22 cellular contexts compared by ENCODE assay signal in the genomic region with DNA sequence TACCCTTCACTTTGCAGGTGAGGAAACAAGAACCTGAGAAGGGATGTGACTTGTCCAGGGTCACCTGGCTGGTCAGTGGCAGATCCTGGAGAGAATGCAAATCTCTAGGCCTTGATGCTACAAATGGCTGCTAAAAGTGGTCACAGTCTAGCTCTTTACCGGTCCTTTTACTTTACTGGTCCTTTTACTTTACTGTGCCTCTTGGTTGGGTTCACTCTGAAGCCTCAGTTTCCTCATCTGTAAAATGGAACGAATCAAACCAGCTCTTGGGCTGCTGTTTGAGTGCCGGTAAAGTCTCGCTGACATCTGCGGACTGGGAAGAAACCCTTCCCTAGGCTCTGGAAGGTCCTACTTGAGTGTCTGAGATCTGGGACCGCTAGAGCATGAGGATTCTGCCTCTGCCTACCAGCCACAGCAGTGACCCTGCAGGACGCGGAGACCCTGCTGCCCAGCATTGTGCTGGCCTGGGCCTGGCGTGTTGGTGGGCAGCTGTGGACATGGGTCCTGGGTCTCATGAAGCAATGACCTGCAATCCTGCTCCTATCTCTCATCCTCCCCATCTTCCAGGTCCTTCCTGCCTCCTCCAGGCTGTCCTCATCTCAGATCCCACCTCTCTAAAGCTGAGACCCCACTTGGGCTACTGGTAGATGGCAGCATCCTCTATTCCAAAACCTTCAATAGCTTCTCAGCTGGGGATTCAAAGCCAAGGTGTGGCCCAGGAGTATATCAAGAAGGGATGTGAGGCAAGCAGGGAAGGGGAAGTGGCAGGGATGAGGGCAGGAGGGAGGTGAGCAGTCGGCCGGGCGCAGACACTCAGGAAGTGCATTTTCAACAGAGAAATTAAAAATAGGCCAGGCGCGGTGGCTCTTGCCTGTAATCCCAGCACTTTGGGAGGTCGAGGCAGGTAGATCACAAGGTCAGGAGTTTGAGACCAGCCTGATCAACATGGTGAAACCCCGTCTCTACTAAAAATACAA. TPM values are rescaled to one million over a fixed set of nuclear protein-coding genes. Genes with fewer than 3 reads are reported as not detected.
DNase-seq lines count a peak whose midpoint lies in the region; ATAC-seq and TF ChIP-seq lines count a peak whose summit lies in the region.
"Had no signal": no experiment of that assay in that cellular context is flagged by ENCODE, and none has a peak within 500 bp of the region (broad histone marks: within the 10 kb centered on the region; RNA-seq: fewer than 3 reads in every experiment).

No MANE protein-coding gene starts in this region.

- 66 to 73% (median 70%) methylated on average over 16 of the region's 16 CpGs for WGBS in spleen, 5 donors

- intact Hi-C loops in spleen (cut with DNase I; ENCODE audit: low total_unique reads) = no loop called here

- H3K27me3 ChIP-seq in spleen (replicated peaks in 1 of 7) = no peaks in the 10 kb centered on the region
- H3K27me3 ChIP-seq: Peyer's patch had no signal

- H3K4me3 ChIP-seq in spleen = no peak overlapping the region
- H3K4me3 ChIP-seq: Peyer's patch had no signal

- DNase-seq in GF-D8 (lab: John Stamatoyannopoulos, UW) = peak; percentile 42
- DNase-seq in NOMO-1 treated with DMSO at 0.1 percent for 48 hours (lab: John Stamatoyannopoulos, UW; ENCODE audit: unreplicated experiment) = peak; percentile 9
- peak; percentile 24 for DNase-seq in UCSD-AML1 (lab: John Stamatoyannopoulos, UW; ENCODE audit: unreplicated experiment)
- DNase-seq in spleen = peak; percentile 77
- DNase-seq in NCI-H2171 treated with DMSO at 0.1 percent for 48 hours (lab: John Stamatoyannopoulos, UW) = no peak
- DNase-seq: ACHN; AML-193; CD4-positive, alpha-beta memory T cell; DMS79 treated with DMSO at 0.1 percent for 48 hours; H7; IMR-90; MV-4-11; NCI-H1417 treated with DMSO at 0.1 percent for 48 hours; NCI-H2081; NCI-H510A; NCI-H774; Right ventricle myocardium superior had no signal

- ATAC-seq in GM19328 (IDR thresholded peaks at IDR 0.05; ENCODE audit: unreplicated experiment) = no peak
- no peak for ATAC-seq in GM18498 (IDR thresholded peaks at IDR 0.05; ENCODE audit: unreplicated experiment)
- no peak for ATAC-seq in GM18870 (IDR thresholded peaks at IDR 0.05; ENCODE audit: unreplicated experiment)
- ATAC-seq: SK-N-SH treated with all-trans-retinoic acid at 6 μM for 48 hours had no signal

- no peaks in the 10 kb centered on the region for H3K36me3 ChIP-seq in spleen
- H3K36me3 ChIP-seq: Peyer's patch had no signal

- TF ChIP-seq CTCF in spleen (IDR thresholded peaks at IDR 0.05 in 8 of 11, conservative IDR thresholded peaks at IDR 0.05 in 3 of 11) = no peak

- H3K27ac ChIP-seq in spleen = peak overlapping the region in 3 of 8 donors; percentile 40 to 61 (median 46)

- no peaks in the 10 kb centered on the region for H3K9me3 ChIP-seq in spleen
- H3K9me3 ChIP-seq: Peyer's patch had no signal

- H3K4me1 ChIP-seq in spleen = peaks cover 0 to 70% (median 28%) of the 10 kb centered on the region in 6 donors

- no peak for TF ChIP-seq POLR2A in spleen (IDR thresholded peaks at IDR 0.05)

RNA-seq across cellular contexts. Expression of a gene that starts 13.3 kb away (rescaled TPM):
- total RNA-seq in spleen = 10 to 100 TPM in 1 of 7 donors, 1 to 10 TPM in 6; 5.1 to 11.0 (median 6.8) TPM
- polyA plus RNA-seq in spleen = 1 to 10 TPM; 1.3 to 2.2 (median 1.7) TPM
